ENCODE assay signal across 20 cellular contexts in the genomic region with DNA sequence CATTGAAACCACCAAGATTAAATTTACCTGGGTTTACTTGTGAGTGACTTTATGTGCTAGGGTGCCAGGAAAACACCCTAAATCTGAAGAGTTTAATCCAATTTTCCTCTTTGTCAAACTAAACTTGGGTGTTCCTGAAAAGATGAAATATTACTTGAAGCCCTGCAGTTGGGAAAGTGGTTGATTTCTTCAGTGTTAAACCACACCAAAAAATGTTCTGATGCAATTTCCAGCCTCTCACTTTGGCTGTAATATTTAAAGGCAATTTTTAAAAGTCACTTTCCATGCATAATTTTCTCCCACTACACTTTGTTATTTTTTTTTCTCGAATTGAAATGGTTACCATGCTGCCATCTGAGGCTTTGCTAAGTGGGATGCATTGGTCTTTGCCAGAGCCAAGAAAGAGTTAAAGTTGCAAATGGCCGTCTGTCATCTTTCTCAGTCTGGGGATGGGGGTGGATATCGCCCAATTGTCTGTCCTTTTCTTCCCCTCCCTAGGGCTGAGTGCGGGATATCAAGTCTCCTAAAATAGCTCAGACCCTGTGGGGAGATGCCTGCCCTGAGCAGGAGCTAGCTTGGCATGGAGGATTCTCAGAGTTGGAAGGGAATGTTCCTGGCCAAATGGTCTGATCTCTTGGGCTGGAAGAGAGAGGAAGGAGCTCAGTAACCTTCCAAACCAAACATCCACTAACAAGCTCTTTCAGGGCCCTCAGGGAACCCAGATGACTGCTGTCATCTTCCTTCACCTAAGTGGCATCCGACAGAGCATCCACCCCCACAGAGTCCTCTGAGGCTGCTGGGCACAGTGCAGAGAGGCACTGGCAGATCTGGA. TPM values are rescaled to one million over a fixed set of nuclear protein-coding genes. Genes with fewer than 3 reads are reported as not detected.
DNase-seq lines count a peak whose midpoint lies in the region; ATAC-seq, FAIRE-seq and TF ChIP-seq lines count a peak whose summit lies in the region.
"Had no signal": no experiment of that assay in that cellular context is flagged by ENCODE, and none has a peak within 500 bp of the region (broad histone marks: within the 10 kb centered on the region; RNA-seq: fewer than 3 reads in every experiment).

No MANE protein-coding gene starts in this region.

- H3K9me3 ChIP-seq in right atrium auricular region (no peaks in the 10 kb centered on the region), spleen (no peaks in the 10 kb centered on the region)
- H3K9me3 ChIP-seq: breast epithelium, ovary, SK-N-SH, stomach had no signal

- no peaks in the 10 kb centered on the region for H3K36me3 ChIP-seq in right atrium auricular region
- H3K36me3 ChIP-seq in spleen, result no peaks in the 10 kb centered on the region
- H3K36me3 ChIP-seq: breast epithelium, ovary, stomach had no signal

- no peak for TF ChIP-seq POLR2A in spleen (IDR thresholded peaks at IDR 0.05)

- H3K27ac ChIP-seq in right atrium auricular region (peak overlapping the region; percentile 0 to 51), spleen (no peak overlapping the region)
- H3K27ac ChIP-seq: breast epithelium, HL-60, ovary, stomach had no signal

- FAIRE-seq in D721Med (lab: Jason Lieb, UNC), result no peak
- FAIRE-seq: A204.1, GM12891 had no signal

- DNase-seq in SKM-1 treated with dmso at 0.1 percent for 144 hours (lab: John Stamatoyannopoulos, UW; ENCODE audit: unreplicated experiment) (peak; percentile 45), SKM-1 (lab: John Stamatoyannopoulos, UW; ENCODE audit: unreplicated experiment) (no peak), right atrium auricular region (ENCODE audit: low spot score) (peak; percentile 52), spleen (peak; percentile 31), WTC11 (ENCODE audit: low spot score) (no peak), D721Med (ENCODE audit: insufficient read length, low spot score) (no peak)
- no peak for DNase-seq in stimulated activated CD4-positive, alpha-beta T cell treated with anti-CD3 and anti-CD28 coated beads, Interleukin-4, amount 100 ng/mL, for 24 hours
- DNase-seq: NCI-H2171 treated with DMSO at 0.1 percent for 48 hours, NCI-H82, ovary, SK-N-SH, stomach, T-helper 9 cell had no signal

- no peaks in the 10 kb centered on the region for H3K27me3 Mint-ChIP-seq in dendritic cell treated with granulocyte-macrophage colony-stimulating factor and Interleukin-4, amounts not matched to agents 40 ng/mL and 50 ng/mL, for 4 days
- no peaks in the 10 kb centered on the region; the same call in 1 of the 2 replicates for H3K27me3 Mint-ChIP-seq in WTC11 (ENCODE audit: low read depth)

- intact Hi-C loops in dendritic cell treated with granulocyte-macrophage colony-stimulating factor and Interleukin-4, amounts not matched to agents 40 ng/mL and 50 ng/mL, for 4 days (cut with micrococcal nuclease), result no loop called here
- intact Hi-C loops in spleen (cut with DNase I; ENCODE audit: low total_unique reads), result no loop called here

- WGBS in spleen, 5 donors, result 32 to 63% (median 50%) methylated on average over 5 of the region's 5 CpGs

- ATAC-seq in WTC11, result no peak
- ATAC-seq: Panc1 had no signal

- H3K4me1 ChIP-seq in right atrium auricular region (peaks cover 0 to 19% of the 10 kb centered on the region in 2 donors), spleen (peaks cover 0 to 23% (median 4%) of the 10 kb centered on the region in 6 donors)
- H3K4me1 ChIP-seq: breast epithelium had no signal

- H3K4me3 ChIP-seq in right atrium auricular region, result no peak overlapping the region
- H3K4me3 ChIP-seq in spleen, result no peak overlapping the region
- H3K4me3 ChIP-seq: breast epithelium, lung, ovary, stomach had no signal

- H3K4me3 Mint-ChIP-seq in dendritic cell treated with granulocyte-macrophage colony-stimulating factor and Interleukin-4, amounts not matched to agents 40 ng/mL and 50 ng/mL, for 4 days, result no peak overlapping the region
- H3K4me3 Mint-ChIP-seq in WTC11, result no peak overlapping the region

- CTCF ChIA-PET in WTC11 (lab: Charles Lee), result interaction anchor here (1.0 kb wide), 1 partner anchor 169 kb away, joined by 5 read pairs; no protein-coding TSS in a partner anchor

- H3K27me3 ChIP-seq in right atrium auricular region (no peaks in the 10 kb centered on the region), spleen (replicated peaks in 1 of 7) (peaks cover 0 to 27% (median 0%) of the 10 kb centered on the region in 7 donors)
- H3K27me3 ChIP-seq: breast epithelium, ovary, stomach had no signal

- TF ChIP-seq CTCF in right atrium auricular region (IDR thresholded peaks at IDR 0.05), result no peak
- TF ChIP-seq CTCF in spleen (IDR thresholded peaks at IDR 0.05 in 8 of 11, conservative IDR thresholded peaks at IDR 0.05 in 3 of 11), result no peak
- no peak for TF ChIP-seq CTCF in WTC11 (IDR thresholded peaks at IDR 0.05)
- TF ChIP-seq CTCF in D721Med (IDR thresholded peaks at IDR 0.05; ENCODE audit: insufficient read depth, missing control alignments), result no peak

- H3K4me1 Mint-ChIP-seq in dendritic cell treated with granulocyte-macrophage colony-stimulating factor and Interleukin-4, amounts not matched to agents 40 ng/mL and 50 ng/mL, for 4 days (ENCODE audit: low read depth), result peaks cover 77% of the 10 kb centered on the region
- peaks cover 18% of the 10 kb centered on the region for H3K4me1 Mint-ChIP-seq in WTC11

- peak overlapping the region; percentile 61 for H3K27ac Mint-ChIP-seq in dendritic cell treated with granulocyte-macrophage colony-stimulating factor and Interleukin-4, amounts not matched to agents 40 ng/mL and 50 ng/mL, for 4 days
- no peak overlapping the region for H3K27ac Mint-ChIP-seq in WTC11

- POLR2A ChIA-PET in WTC11 (lab: Charles Lee), result no interaction called here

- no peaks in the 10 kb centered on the region for H3K36me3 Mint-ChIP-seq in dendritic cell treated with granulocyte-macrophage colony-stimulating factor and Interleukin-4, amounts not matched to agents 40 ng/mL and 50 ng/mL, for 4 days (ENCODE audit: low read depth)
- no peaks in the 10 kb centered on the region for H3K36me3 Mint-ChIP-seq in WTC11

- no peaks in the 10 kb centered on the region for H3K9me3 Mint-ChIP-seq in dendritic cell treated with granulocyte-macrophage colony-stimulating factor and Interleukin-4, amounts not matched to agents 40 ng/mL and 50 ng/mL, for 4 days
- no peaks in the 10 kb centered on the region for H3K9me3 Mint-ChIP-seq in WTC11

TF ChIP-seq in WTC11, 78 proteins besides CTCF, POLR2A, EP300 and RAD21 (continues in another document):
- TF ChIP-seq, protein P1, sequence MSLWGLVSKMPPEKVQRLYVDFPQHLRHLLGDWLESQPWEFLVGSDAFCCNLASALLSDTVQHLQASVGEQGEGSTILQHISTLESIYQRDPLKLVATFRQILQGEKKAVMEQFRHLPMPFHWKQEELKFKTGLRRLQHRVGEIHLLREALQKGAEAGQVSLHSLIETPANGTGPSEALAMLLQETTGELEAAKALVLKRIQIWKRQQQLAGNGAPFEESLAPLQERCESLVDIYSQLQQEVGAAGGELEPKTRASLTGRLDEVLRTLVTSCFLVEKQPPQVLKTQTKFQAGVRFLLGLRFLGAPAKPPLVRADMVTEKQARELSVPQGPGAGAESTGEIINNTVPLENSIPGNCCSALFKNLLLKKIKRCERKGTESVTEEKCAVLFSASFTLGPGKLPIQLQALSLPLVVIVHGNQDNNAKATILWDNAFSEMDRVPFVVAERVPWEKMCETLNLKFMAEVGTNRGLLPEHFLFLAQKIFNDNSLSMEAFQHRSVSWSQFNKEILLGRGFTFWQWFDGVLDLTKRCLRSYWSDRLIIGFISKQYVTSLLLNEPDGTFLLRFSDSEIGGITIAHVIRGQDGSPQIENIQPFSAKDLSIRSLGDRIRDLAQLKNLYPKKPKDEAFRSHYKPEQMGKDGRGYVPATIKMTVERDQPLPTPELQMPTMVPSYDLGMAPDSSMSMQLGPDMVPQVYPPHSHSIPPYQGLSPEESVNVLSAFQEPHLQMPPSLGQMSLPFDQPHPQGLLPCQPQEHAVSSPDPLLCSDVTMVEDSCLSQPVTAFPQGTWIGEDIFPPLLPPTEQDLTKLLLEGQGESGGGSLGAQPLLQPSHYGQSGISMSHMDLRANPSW (CRISPR knock-in tag; conservative IDR thresholded peaks at IDR 0.05; ENCODE audit: low read depth), result no peak
- TF ChIP-seq, protein P2, sequence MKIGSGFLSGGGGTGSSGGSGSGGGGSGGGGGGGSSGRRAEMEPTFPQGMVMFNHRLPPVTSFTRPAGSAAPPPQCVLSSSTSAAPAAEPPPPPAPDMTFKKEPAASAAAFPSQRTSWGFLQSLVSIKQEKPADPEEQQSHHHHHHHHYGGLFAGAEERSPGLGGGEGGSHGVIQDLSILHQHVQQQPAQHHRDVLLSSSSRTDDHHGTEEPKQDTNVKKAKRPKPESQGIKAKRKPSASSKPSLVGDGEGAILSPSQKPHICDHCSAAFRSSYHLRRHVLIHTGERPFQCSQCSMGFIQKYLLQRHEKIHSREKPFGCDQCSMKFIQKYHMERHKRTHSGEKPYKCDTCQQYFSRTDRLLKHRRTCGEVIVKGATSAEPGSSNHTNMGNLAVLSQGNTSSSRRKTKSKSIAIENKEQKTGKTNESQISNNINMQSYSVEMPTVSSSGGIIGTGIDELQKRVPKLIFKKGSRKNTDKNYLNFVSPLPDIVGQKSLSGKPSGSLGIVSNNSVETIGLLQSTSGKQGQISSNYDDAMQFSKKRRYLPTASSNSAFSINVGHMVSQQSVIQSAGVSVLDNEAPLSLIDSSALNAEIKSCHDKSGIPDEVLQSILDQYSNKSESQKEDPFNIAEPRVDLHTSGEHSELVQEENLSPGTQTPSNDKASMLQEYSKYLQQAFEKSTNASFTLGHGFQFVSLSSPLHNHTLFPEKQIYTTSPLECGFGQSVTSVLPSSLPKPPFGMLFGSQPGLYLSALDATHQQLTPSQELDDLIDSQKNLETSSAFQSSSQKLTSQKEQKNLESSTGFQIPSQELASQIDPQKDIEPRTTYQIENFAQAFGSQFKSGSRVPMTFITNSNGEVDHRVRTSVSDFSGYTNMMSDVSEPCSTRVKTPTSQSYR (CRISPR knock-in tag; IDR thresholded peaks at IDR 0.05), result no peak
- no peak for TF ChIP-seq IRF2 (CRISPR knock-in tag; IDR thresholded peaks at IDR 0.05; ENCODE audit: borderline replicate concordance, low read depth)
- no peak for TF ChIP-seq GABPB1 (CRISPR knock-in tag; IDR thresholded peaks at IDR 0.05)
- TF ChIP-seq ZNF671 (CRISPR knock-in tag; IDR thresholded peaks at IDR 0.05), result no peak
- TF ChIP-seq, protein P3, sequence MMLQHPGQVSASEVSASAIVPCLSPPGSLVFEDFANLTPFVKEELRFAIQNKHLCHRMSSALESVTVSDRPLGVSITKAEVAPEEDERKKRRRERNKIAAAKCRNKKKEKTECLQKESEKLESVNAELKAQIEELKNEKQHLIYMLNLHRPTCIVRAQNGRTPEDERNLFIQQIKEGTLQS (CRISPR knock-in tag; conservative IDR thresholded peaks at IDR 0.05), result no peak
- no peak for TF ChIP-seq SMAD3 (CRISPR knock-in tag; IDR thresholded peaks at IDR 0.05; ENCODE audit: borderline replicate concordance)
- TF ChIP-seq ESRRA (CRISPR knock-in tag; IDR thresholded peaks at IDR 0.05; ENCODE audit: borderline replicate concordance), result no peak
- no peak for TF ChIP-seq SMAD4 (CRISPR knock-in tag; IDR thresholded peaks at IDR 0.05)

RNA-seq across cellular contexts. Expression of a gene that starts 13.6 kb away (rescaled TPM):
- total RNA-seq in right atrium auricular region (10 to 100 TPM; 33.9 to 39.9 TPM), spleen (10 to 100 TPM in 3 of 7 donors, 1 to 10 TPM in 4; 5.3 to 20.5 (median 8.5) TPM), WTC11 (2021) (9.5 to 12.2 TPM (median 10.6 TPM) in 3 replicates)
- polyA plus RNA-seq in spleen, result 1 to 10 TPM; 1.2 to 4.4 (median 1.7) TPM

Comparison
In these comparisons a context has a peak if more than half of its experiments do, and no peak if none do; other contexts are left out.
1. DNase-seq: peak in SKM-1 treated with dmso at 0.1 percent for 144 hours (single experiment), right atrium auricular region (single experiment) and spleen (single experiment); none in SKM-1 (single experiment), stimulated activated CD4-positive, alpha-beta T cell treated with anti-CD3 and anti-CD28 coated beads, Interleukin-4, amount 100 ng/mL, for 24 hours (single experiment), WTC11 (single experiment) and D721Med (single experiment).
2. H3K27ac ChIP-seq: peak in right atrium auricular region (2 of 2); none in spleen (0 of 8).